9 cellular contexts compared by ENCODE assay signal in genomic region chr15:70505411-70505919, GRCh38.
A peak's percentile ranks its signal among the peaks of the same experiment; 100 is the strongest.
DNase-seq lines count a peak whose midpoint lies in the region; ATAC-seq and TF ChIP-seq lines count a peak whose summit lies in the region.
"Had no signal": no experiment of that assay in that cellular context is flagged by ENCODE, and none has a peak within 500 bp of the region (broad histone marks: within the 10 kb centered on the region; RNA-seq: fewer than 3 reads in every experiment).

No MANE protein-coding gene starts in this region.

- peaks cover 0 to under 1% (median 0%) of the 10 kb centered on the region in 3 donors for H3K9me3 ChIP-seq in gastrocnemius medialis
- H3K9me3 ChIP-seq: ovary had no signal

- H3K36me3 ChIP-seq in gastrocnemius medialis: no peaks in the 10 kb centered on the region
- H3K36me3 ChIP-seq: ovary had no signal

- no peak for TF ChIP-seq POLR2A in gastrocnemius medialis (IDR thresholded peaks at IDR 0.05)

- DNase-seq in SIG-M5 treated with dmso at 0.1 percent for 504 hours (lab: John Stamatoyannopoulos, UW; ENCODE audit: unreplicated experiment): peak; percentile 49
- no peak for DNase-seq in SIG-M5 (lab: John Stamatoyannopoulos, UW)
- peak; percentile 80 for DNase-seq in NCI-H69 (lab: John Stamatoyannopoulos, UW)
- peak; percentile 83 for DNase-seq in choroid plexus epithelial cell (ENCODE audit: low read depth)
- DNase-seq in gastrocnemius medialis: no peak
- no peak for DNase-seq in UCSD-AML1 (lab: John Stamatoyannopoulos, UW; ENCODE audit: unreplicated experiment)
- no peak for DNase-seq in stimulated activated CD8-positive, alpha-beta memory T cell treated with anti-CD3 and anti-CD28 coated beads, Interleukin-4, amount 100 ng/mL, for 48 hours

- TF ChIP-seq CTCF in choroid plexus epithelial cell (conservative IDR thresholded peaks at IDR 0.05; ENCODE audit: low read depth, low read length) (no peak), gastrocnemius medialis (IDR thresholded peaks at IDR 0.05 in 4 of 5, conservative IDR thresholded peaks at IDR 0.05 in 1 of 5) (no peak)

- no peak overlapping the region for H3K4me3 ChIP-seq in choroid plexus epithelial cell (ENCODE audit: low read depth, low read length)
- no peak overlapping the region for H3K4me3 ChIP-seq in gastrocnemius medialis
- H3K4me3 ChIP-seq: ovary had no signal

- H3K4me1 ChIP-seq in gastrocnemius medialis: peaks cover 7 to 35% of the 10 kb centered on the region in 2 donors

- no peaks in the 10 kb centered on the region for H3K27me3 ChIP-seq in gastrocnemius medialis
- H3K27me3 ChIP-seq: ovary had no signal

- ATAC-seq in gastrocnemius medialis (peak; percentile 59 to 67), HG03442 (IDR thresholded peaks at IDR 0.05; ENCODE audit: unreplicated experiment) (no peak)

- in situ Hi-C loops in gastrocnemius medialis (cut with MboI; ENCODE audit: low sequenced_read_pairs in 4 of 4): no loop called here

- no peak overlapping the region for H3K27ac ChIP-seq in gastrocnemius medialis
- H3K27ac ChIP-seq: ovary had no signal

- intact Hi-C loops in gastrocnemius medialis (cut with DNase I; ENCODE audit: low total_unique reads): no loop called here

Comparison
In these comparisons a context has a peak if more than half of its experiments do, and no peak if none do; other contexts are left out.
1. DNase-seq: peak in SIG-M5 treated with dmso at 0.1 percent for 504 hours (single experiment), NCI-H69 (single experiment) and choroid plexus epithelial cell (single experiment); none in SIG-M5 (single experiment), gastrocnemius medialis (0 of 2), UCSD-AML1 (single experiment) and stimulated activated CD8-positive, alpha-beta memory T cell treated with anti-CD3 and anti-CD28 coated beads, Interleukin-4, amount 100 ng/mL, for 48 hours (single experiment).